Comparison of ENCODE assay signal across 13 cellular contexts in genomic region chr9:111994831-111995458, GRCh38.
DNase-seq lines count a peak whose midpoint lies in the region; ATAC-seq and TF ChIP-seq lines count a peak whose summit lies in the region.
"Had no signal": no experiment of that assay in that cellular context is flagged by ENCODE, and none has a peak within 500 bp of the region (broad histone marks: within the 10 kb centered on the region; RNA-seq: fewer than 3 reads in every experiment).

No MANE protein-coding gene starts in this region.

- H3K27ac Mint-ChIP-seq in activated T-helper 1 cell treated with anti-CD3 and anti-CD28 coated beads, Interleukin-12 subunit alpha, Interleukin-12 subunit beta, Interleukin-2, Interleukin-4 antibody, amounts not matched to agents 30 ng/mL and 10 ng/mL and 1 ng/mL, durations not matched to agents 14 hours and 24 hours and 36 hours, result peak overlapping the region; percentile 67
- H3K27ac Mint-ChIP-seq in nephron, result peak overlapping the region; percentile 92 to 97 (median 94)

- peaks cover 4% of the 10 kb centered on the region for H3K9me3 Mint-ChIP-seq in activated T-helper 1 cell treated with anti-CD3 and anti-CD28 coated beads, Interleukin-12 subunit alpha, Interleukin-12 subunit beta, Interleukin-2, Interleukin-4 antibody, amounts not matched to agents 30 ng/mL and 10 ng/mL and 1 ng/mL, durations not matched to agents 14 hours and 24 hours and 36 hours
- H3K9me3 Mint-ChIP-seq in nephron, result peaks cover 8% of the 10 kb centered on the region

- no peaks in the 10 kb centered on the region for H3K9me3 ChIP-seq in OCI-LY7 (ENCODE audit: low read length)

- H3K4me1 Mint-ChIP-seq in activated T-helper 1 cell treated with anti-CD3 and anti-CD28 coated beads, Interleukin-12 subunit alpha, Interleukin-12 subunit beta, Interleukin-2, Interleukin-4 antibody, amounts not matched to agents 30 ng/mL and 10 ng/mL and 1 ng/mL, durations not matched to agents 14 hours and 24 hours and 36 hours (ENCODE audit: low read depth), result peaks cover 26% of the 10 kb centered on the region
- H3K4me1 Mint-ChIP-seq in nephron, result peaks cover 5% of the 10 kb centered on the region

- no peak overlapping the region for H3K4me2 ChIP-seq in OCI-LY7 (ENCODE audit: low read length)
- H3K4me2 ChIP-seq: A549 had no signal

- no peaks in the 10 kb centered on the region for H4K20me1 ChIP-seq in OCI-LY7 (ENCODE audit: insufficient read depth, low read length)

- H3K4me3 Mint-ChIP-seq in activated T-helper 1 cell treated with anti-CD3 and anti-CD28 coated beads, Interleukin-12 subunit alpha, Interleukin-12 subunit beta, Interleukin-2, Interleukin-4 antibody, amounts not matched to agents 30 ng/mL and 10 ng/mL and 1 ng/mL, durations not matched to agents 14 hours and 24 hours and 36 hours, result no peak overlapping the region
- peak overlapping the region in 1 of 3 experiments; percentile 24 for H3K4me3 Mint-ChIP-seq in nephron

- H2AFZ ChIP-seq in OCI-LY7 (ENCODE audit: low read length), result no peak overlapping the region

- peak; percentile 23 to 50 for ATAC-seq in activated CD4-positive, CD25-positive, alpha-beta regulatory T cell treated with anti-CD3 and anti-CD28 coated beads, Interleukin-2, amount 50 U/mL, for 24 hours
- ATAC-seq in HG02610 (IDR thresholded peaks at IDR 0.05; ENCODE audit: unreplicated experiment) (peak; percentile 48), left ventricle myocardium superior (no peak), HG03280 (IDR thresholded peaks at IDR 0.05; ENCODE audit: unreplicated experiment) (no peak)
- ATAC-seq: A549 had no signal

- intact Hi-C loops in activated T-helper 1 cell treated with anti-CD3 and anti-CD28 coated beads, Interleukin-12 subunit alpha, Interleukin-12 subunit beta, Interleukin-2, Interleukin-4 antibody, amounts not matched to agents 30 ng/mL and 10 ng/mL and 1 ng/mL, durations not matched to agents 14 hours and 24 hours and 36 hours (cut with micrococcal nuclease), result loop anchor here (1.0 to 10.0 kb wide), 7 partner anchors 9 to 757 kb away; partner anchors contain the start of genes PTBP3, SNX30 and UGCG
- intact Hi-C loops in left ventricle myocardium superior (cut with micrococcal nuclease), result no loop called here
- intact Hi-C loops in OCI-LY7 (cut with micrococcal nuclease; ENCODE audit: unreplicated experiment), result no loop called here

- no peak overlapping the region for H3K4me3 ChIP-seq in OCI-LY7 (ENCODE audit: low read depth, low read length, poor library complexity, severe bottlenecking)
- H3K4me3 ChIP-seq: A549, coronary artery, vagina had no signal

- DNase-seq in activated CD4-positive, CD25-positive, alpha-beta regulatory T cell treated with anti-CD3 and anti-CD28 coated beads, Interleukin-2, amount 50 U/mL, for 72 hours, result no peak
- DNase-seq in activated T-helper 1 cell treated with anti-CD3 and anti-CD28 coated beads, Interleukin-12 subunit alpha, Interleukin-12 subunit beta, Interleukin-2, Interleukin-4 antibody, amounts not matched to agents 30 ng/mL and 10 ng/mL and 1 ng/mL, durations not matched to agents 14 hours and 24 hours and 36 hours (ENCODE audit: low spot score), result no peak
- no peak for DNase-seq in left ventricle myocardium superior
- no peak for DNase-seq in OCI-LY7 (ENCODE audit: low spot score)
- DNase-seq: activated CD4-positive, CD25-positive, alpha-beta regulatory T cell; NCI-H524 treated with DMSO at 0.1 percent for 48 hours had no signal

- CTCF ChIA-PET in OCI-LY7 (lab: Charles Lee; ENCODE audit: unreplicated experiment), result interaction anchor here (1.0 kb wide), 1 partner anchor 73 kb away, joined by 4 read pairs; no protein-coding TSS in a partner anchor

- POLR2A ChIA-PET in OCI-LY7 (lab: Charles Lee), result interaction anchor here (0.6 to 1.5 kb wide), 6 partner anchors 8 to 401 kb away, joined by 3 to 4 read pairs (median 4); no protein-coding TSS in a partner anchor

- H3K4me1 ChIP-seq in OCI-LY7 (ENCODE audit: insufficient read depth, low read length, poor library complexity, severe bottlenecking), result no peaks in the 10 kb centered on the region
- H3K4me1 ChIP-seq: vagina had no signal

- peaks cover 30% of the 10 kb centered on the region for H3K27me3 Mint-ChIP-seq in activated T-helper 1 cell treated with anti-CD3 and anti-CD28 coated beads, Interleukin-12 subunit alpha, Interleukin-12 subunit beta, Interleukin-2, Interleukin-4 antibody, amounts not matched to agents 30 ng/mL and 10 ng/mL and 1 ng/mL, durations not matched to agents 14 hours and 24 hours and 36 hours (ENCODE audit: insufficient read depth)
- no peaks in the 10 kb centered on the region for H3K27me3 Mint-ChIP-seq in nephron (ENCODE audit: low read depth)

- no peaks in the 10 kb centered on the region for H3K36me3 Mint-ChIP-seq in activated T-helper 1 cell treated with anti-CD3 and anti-CD28 coated beads, Interleukin-12 subunit alpha, Interleukin-12 subunit beta, Interleukin-2, Interleukin-4 antibody, amounts not matched to agents 30 ng/mL and 10 ng/mL and 1 ng/mL, durations not matched to agents 14 hours and 24 hours and 36 hours (ENCODE audit: low read depth)
- H3K36me3 Mint-ChIP-seq in nephron (ENCODE audit: low read depth), result no peaks in the 10 kb centered on the region

- TF ChIP-seq CTCF in nephron (IDR thresholded peaks at IDR 0.05; ENCODE audit: unreplicated experiment in 3 of 3), result no peak
- TF ChIP-seq CTCF in OCI-LY7 (conservative IDR thresholded peaks at IDR 0.05; ENCODE audit: low read length), result no peak

- no TSS peak for BruUV-seq in OCI-LY7 (replicated peaks; lab: Mats Ljungman, UMichigan)

- H3K9me2 ChIP-seq in OCI-LY7 (ENCODE audit: insufficient read depth, low read length), result no peaks in the 10 kb centered on the region

- no peaks in the 10 kb centered on the region for H3K36me3 ChIP-seq in OCI-LY7 (ENCODE audit: insufficient read depth, low read length)
- H3K36me3 ChIP-seq: vagina had no signal

- H3K79me2 ChIP-seq in OCI-LY7 (ENCODE audit: insufficient read depth, low read depth, low read length), result no peaks in the 10 kb centered on the region

- H3K27ac ChIP-seq in OCI-LY7 (ENCODE audit: low read depth, low read length, poor library complexity, severe bottlenecking), result no peak overlapping the region
- H3K27ac ChIP-seq: coronary artery, vagina had no signal

Comparison
In these comparisons a context has a peak if more than half of its experiments do, and no peak if none do; other contexts are left out.
1. ATAC-seq: peak in activated CD4-positive, CD25-positive, alpha-beta regulatory T cell treated with anti-CD3 and anti-CD28 coated beads, Interleukin-2, amount 50 U/mL, for 24 hours (2 of 2) and HG02610 (single experiment); none in left ventricle myocardium superior (single experiment) and HG03280 (single experiment).